Comparison of ENCODE assay signal across 17 cellular contexts in genomic region chr4:148081745-148082144, GRCh38.
DNase-seq lines count a peak whose midpoint lies in the region; ATAC-seq lines count a peak whose summit lies in the region.
"Had no signal": no experiment of that assay in that cellular context is flagged by ENCODE, and none has a peak within 500 bp of the region (broad histone marks: within the 10 kb centered on the region; RNA-seq: fewer than 3 reads in every experiment).

No MANE protein-coding gene starts in this region.

- peak overlapping the region; percentile 41 for H3K27ac Mint-ChIP-seq in central memory CD8-positive, alpha-beta T cell (ENCODE audit: low read depth)
- peak overlapping the region in 8 of 10 donors; percentile 17 to 76 (median 68) for H3K27ac Mint-ChIP-seq in naive thymus-derived CD8-positive, alpha-beta T cell
- H3K27ac Mint-ChIP-seq: CD4-positive, alpha-beta T cell; HFFc6 had no signal

- POLR2A ChIA-PET in naive thymus-derived CD8-positive, alpha-beta T cell (lab: Charles Lee) = interaction anchor here (0.8 to 1.5 kb wide), 2 partner anchors 21 to 22 kb away, joined by 3 to 4 read pairs; no protein-coding TSS in a partner anchor

- H3K27me3 Mint-ChIP-seq in central memory CD8-positive, alpha-beta T cell = no peaks in the 10 kb centered on the region
- H3K27me3 Mint-ChIP-seq in naive thymus-derived CD8-positive, alpha-beta T cell = no peaks in the 10 kb centered on the region
- H3K27me3 Mint-ChIP-seq: CD4-positive, alpha-beta T cell had no signal

- DNase-seq in Right ventricle myocardium inferior (ENCODE audit: missing footprints) (no peak), cardiac septum (ENCODE audit: low spot score) (no peak), NOMO-1 (lab: John Stamatoyannopoulos, UW; ENCODE audit: unreplicated experiment in 2 of 2) (no peak), NCI-H187 (lab: John Stamatoyannopoulos, UW) (no peak)
- no peak for DNase-seq in central memory CD8-positive, alpha-beta T cell (ENCODE audit: low spot score in 2 of 2)
- DNase-seq in naive thymus-derived CD8-positive, alpha-beta T cell = no peak
- no peak for DNase-seq in NK-92 treated with Interleukin-12 subunit alpha and Interleukin-12 subunit beta, amount 100 ng/mL, for 24 hours (lab: John Stamatoyannopoulos, UW)
- DNase-seq: AML-193; Calu3; CD4-positive, alpha-beta T cell; DMS 273 treated with DMSO at 0.1 percent for 48 hours; DMS53; DND-41; EL; GM23248; HFFc6 had no signal

- peaks cover 18% of the 10 kb centered on the region for H3K36me3 Mint-ChIP-seq in central memory CD8-positive, alpha-beta T cell (ENCODE audit: insufficient read depth)
- peaks cover 53 to 83% (median 58%) of the 10 kb centered on the region in 3 donors for H3K36me3 Mint-ChIP-seq in naive thymus-derived CD8-positive, alpha-beta T cell

- H3K4me3 Mint-ChIP-seq in central memory CD8-positive, alpha-beta T cell = no peak overlapping the region
- H3K4me3 Mint-ChIP-seq in naive thymus-derived CD8-positive, alpha-beta T cell = no peak overlapping the region
- H3K4me3 Mint-ChIP-seq: CD4-positive, alpha-beta T cell; HFFc6 had no signal

- intact Hi-C loops in Right ventricle myocardium inferior (cut with DNase I) (no loop called here), cardiac septum (cut with DNase I) (no loop called here)

- H3K9me3 Mint-ChIP-seq in central memory CD8-positive, alpha-beta T cell = peaks cover 6% of the 10 kb centered on the region
- H3K9me3 Mint-ChIP-seq in naive thymus-derived CD8-positive, alpha-beta T cell = peaks cover 0 to 65% (median 29%) of the 10 kb centered on the region in 9 donors

- ATAC-seq in Right ventricle myocardium inferior = peak; percentile 26
- ATAC-seq in central memory CD8-positive, alpha-beta T cell (replicated peaks; ENCODE audit: extremely low read depth, poor library complexity, severe bottlenecking) = no peak
- ATAC-seq in naive thymus-derived CD8-positive, alpha-beta T cell = no peak
- ATAC-seq: A549 had no signal

- H3K4me1 Mint-ChIP-seq in central memory CD8-positive, alpha-beta T cell = peaks cover 21% of the 10 kb centered on the region
- H3K4me1 Mint-ChIP-seq in naive thymus-derived CD8-positive, alpha-beta T cell = peaks cover 6 to 40% (median 24%) of the 10 kb centered on the region in 4 donors
